1 cellular context compared by ENCODE assay signal in the genomic region with DNA sequence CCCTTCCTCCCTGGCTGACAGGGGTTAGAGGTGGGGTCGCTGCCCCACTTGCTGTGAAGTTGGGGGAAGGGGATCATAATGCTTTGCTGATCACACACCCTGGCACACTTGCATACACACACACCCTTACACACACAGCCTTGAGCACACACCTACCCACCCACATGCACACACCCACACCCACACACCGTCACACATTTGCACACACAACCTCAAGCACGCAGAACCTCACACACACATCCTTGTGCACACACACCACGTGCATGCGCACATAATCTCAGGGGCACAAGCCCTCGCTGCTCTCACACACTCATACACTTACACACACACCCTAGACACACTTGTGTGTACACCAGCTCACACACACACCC.
A peak's percentile ranks its signal among the peaks of the same experiment; 100 is the strongest.
TF ChIP-seq lines count a peak whose summit lies in the region.

No MANE protein-coding gene starts in this region.

TF ChIP-seq in HEK293, 187 proteins besides CTCF, POLR2A, EP300 and RAD21:
- TF ChIP-seq ZNF785 (tag by site-specific recombination; IDR thresholded peaks at IDR 0.05), result no peak
- no peak for TF ChIP-seq ZNF701 (tag by site-specific recombination; IDR thresholded peaks at IDR 0.05)
- peak; percentile 57; the same call in 1 of the 2 replicates for TF ChIP-seq EGR2 (tag by site-specific recombination; IDR thresholded peaks at IDR 0.05; ENCODE audit: low read depth)
- TF ChIP-seq ZNF776 (tag by site-specific recombination; IDR thresholded peaks at IDR 0.05; ENCODE audit: borderline replicate concordance), result no peak
- TF ChIP-seq ZFHX2 (tag by site-specific recombination; conservative IDR thresholded peaks at IDR 0.05), result peak; percentile 70
- TF ChIP-seq ZNF792 (tag by site-specific recombination; IDR thresholded peaks at IDR 0.05), result no peak
- TF ChIP-seq KLF10 (tag by site-specific recombination; IDR thresholded peaks at IDR 0.05), result no peak
